10 cellular contexts compared by ENCODE assay signal in the genomic region with DNA sequence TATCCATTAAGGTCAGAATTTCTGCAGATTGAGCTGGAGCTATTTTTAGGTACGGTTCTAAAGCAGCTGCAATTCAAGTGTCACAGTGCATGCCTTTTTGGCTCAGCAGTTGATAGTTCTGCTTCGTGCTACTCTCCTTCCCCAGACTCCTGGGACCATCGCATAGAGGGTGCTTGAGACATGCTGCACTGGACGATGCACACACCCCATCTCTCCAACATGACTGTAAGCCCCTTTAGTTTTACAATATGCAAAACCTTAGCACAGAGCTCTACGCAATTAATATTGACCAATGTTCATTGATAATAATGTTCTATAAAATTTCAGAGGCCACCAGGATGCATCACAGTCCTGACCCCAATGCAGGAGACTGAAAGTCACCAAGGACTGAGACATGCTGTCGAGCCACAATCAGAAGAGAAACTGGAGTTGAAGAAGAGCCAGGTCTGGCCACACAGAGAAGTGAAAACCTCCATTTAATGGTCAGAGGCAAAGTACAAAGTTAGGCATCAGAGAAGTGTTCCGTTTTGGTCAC.
DNase-seq lines count a peak whose midpoint lies in the region; ATAC-seq, FAIRE-seq and TF ChIP-seq lines count a peak whose summit lies in the region.
"Had no signal": no experiment of that assay in that cellular context is flagged by ENCODE, and none has a peak within 500 bp of the region (broad histone marks: within the 10 kb centered on the region; RNA-seq: fewer than 3 reads in every experiment).

No MANE protein-coding gene starts in this region.

- H3K27ac ChIP-seq in small intestine (ENCODE audit: low read depth in 1 of 2, low read length in 1 of 2) = no peak overlapping the region

- WGBS in small intestine, 3 donors = 67 to 78% (median 76%) methylated on average over 7 of the region's 7 CpGs

- no peak for DNase-seq in GM12892 (ENCODE audit: insufficient read length)
- peak; percentile 23 for DNase-seq in fibroblast of peridontal ligament (ENCODE audit: extremely low read depth)
- no peak for DNase-seq in activated T-cell treated with anti-CD3 and anti-CD28 coated beads for 4 hours
- DNase-seq in activated naive CD4-positive, alpha-beta T cell (lab: John Stamatoyannopoulos, UW) = no peak
- no peak for DNase-seq in small intestine
- no peak for DNase-seq in NCI-H1105 (lab: John Stamatoyannopoulos, UW)

- ATAC-seq in GM21390 (IDR thresholded peaks at IDR 0.05; ENCODE audit: unreplicated experiment) (peak; percentile 80), HG03354 (IDR thresholded peaks at IDR 0.05; ENCODE audit: poor library complexity, severe bottlenecking, unreplicated experiment) (peak; percentile 74)

- peak; percentile 52; the same call in 1 of the 2 replicates for TF ChIP-seq POLR2A in GM12892 (IDR thresholded peaks at IDR 0.05; ENCODE audit: low read depth, low read length)

- H3K27me3 ChIP-seq in small intestine (ENCODE audit: control insufficient read depth in 2 of 2, insufficient read depth in 2 of 2, low read length in 2 of 2) = no peaks in the 10 kb centered on the region

- H3K9me3 ChIP-seq in small intestine (ENCODE audit: control insufficient read depth, low read depth) = no peaks in the 10 kb centered on the region

- no peak overlapping the region for H3K4me3 ChIP-seq in small intestine (ENCODE audit: low read depth in 1 of 2, low read length in 2 of 2)

- no peaks in the 10 kb centered on the region for H3K36me3 ChIP-seq in small intestine (ENCODE audit: control insufficient read depth in 2 of 2, insufficient read depth in 2 of 2, low read length in 2 of 2)

- peak; percentile 98 for FAIRE-seq in GM12892 (lab: Jason Lieb, UNC)
- no peak for FAIRE-seq in small intestine (lab: Jason Lieb, UNC)
- FAIRE-seq: G401.6, TTC549 had no signal

- no peaks in the 10 kb centered on the region for H3K4me1 ChIP-seq in small intestine (ENCODE audit: control insufficient read depth in 2 of 2, insufficient read depth in 1 of 2, low read depth in 1 of 2, low read length in 1 of 2)
